Comparison of ENCODE assay signal across 1 cellular context in the genomic region with DNA sequence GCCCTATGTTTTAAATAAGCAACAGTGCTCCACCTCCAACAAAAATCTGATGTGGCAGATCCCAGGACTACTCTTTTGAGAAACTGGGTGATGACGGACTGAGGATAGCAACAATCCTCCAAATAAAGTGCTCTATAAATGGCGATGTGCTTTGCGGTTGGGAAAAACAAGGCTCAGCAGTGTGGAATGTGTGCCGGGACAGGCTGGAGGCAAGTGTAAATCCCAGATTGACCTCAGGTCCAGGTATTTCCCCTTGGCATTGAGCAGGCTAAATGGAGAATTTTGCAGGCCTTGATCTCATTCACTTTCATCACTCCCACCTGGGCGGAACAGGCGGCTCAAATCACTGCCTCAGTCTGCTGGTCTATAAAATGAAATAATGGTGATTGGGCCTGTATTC.
TF ChIP-seq lines count a peak whose summit lies in the region.

No MANE protein-coding gene starts in this region.

TF ChIP-seq in HepG2, 621 proteins besides CTCF, POLR2A, EP300 and RAD21 (continued from another document):
- TF ChIP-seq, protein P1, sequence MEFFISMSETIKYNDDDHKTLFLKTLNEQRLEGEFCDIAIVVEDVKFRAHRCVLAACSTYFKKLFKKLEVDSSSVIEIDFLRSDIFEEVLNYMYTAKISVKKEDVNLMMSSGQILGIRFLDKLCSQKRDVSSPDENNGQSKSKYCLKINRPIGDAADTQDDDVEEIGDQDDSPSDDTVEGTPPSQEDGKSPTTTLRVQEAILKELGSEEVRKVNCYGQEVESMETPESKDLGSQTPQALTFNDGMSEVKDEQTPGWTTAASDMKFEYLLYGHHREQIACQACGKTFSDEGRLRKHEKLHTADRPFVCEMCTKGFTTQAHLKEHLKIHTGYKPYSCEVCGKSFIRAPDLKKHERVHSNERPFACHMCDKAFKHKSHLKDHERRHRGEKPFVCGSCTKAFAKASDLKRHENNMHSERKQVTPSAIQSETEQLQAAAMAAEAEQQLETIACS (CRISPR knock-in tag; IDR thresholded peaks at IDR 0.05), result no peak
- TF ChIP-seq RXRB (CRISPR knock-in tag; IDR thresholded peaks at IDR 0.05; ENCODE audit: borderline replicate concordance) (peak; percentile 38; the same call in 1 of the 2 replicates), FOSL2 (CRISPR knock-in tag; IDR thresholded peaks at IDR 0.05) (0 out of 2 replicates have a peak, but pooled peaks have one; percentile 7), NCOA5 (CRISPR knock-in tag; IDR thresholded peaks at IDR 0.05) (no peak)
- TF ChIP-seq, protein P2, sequence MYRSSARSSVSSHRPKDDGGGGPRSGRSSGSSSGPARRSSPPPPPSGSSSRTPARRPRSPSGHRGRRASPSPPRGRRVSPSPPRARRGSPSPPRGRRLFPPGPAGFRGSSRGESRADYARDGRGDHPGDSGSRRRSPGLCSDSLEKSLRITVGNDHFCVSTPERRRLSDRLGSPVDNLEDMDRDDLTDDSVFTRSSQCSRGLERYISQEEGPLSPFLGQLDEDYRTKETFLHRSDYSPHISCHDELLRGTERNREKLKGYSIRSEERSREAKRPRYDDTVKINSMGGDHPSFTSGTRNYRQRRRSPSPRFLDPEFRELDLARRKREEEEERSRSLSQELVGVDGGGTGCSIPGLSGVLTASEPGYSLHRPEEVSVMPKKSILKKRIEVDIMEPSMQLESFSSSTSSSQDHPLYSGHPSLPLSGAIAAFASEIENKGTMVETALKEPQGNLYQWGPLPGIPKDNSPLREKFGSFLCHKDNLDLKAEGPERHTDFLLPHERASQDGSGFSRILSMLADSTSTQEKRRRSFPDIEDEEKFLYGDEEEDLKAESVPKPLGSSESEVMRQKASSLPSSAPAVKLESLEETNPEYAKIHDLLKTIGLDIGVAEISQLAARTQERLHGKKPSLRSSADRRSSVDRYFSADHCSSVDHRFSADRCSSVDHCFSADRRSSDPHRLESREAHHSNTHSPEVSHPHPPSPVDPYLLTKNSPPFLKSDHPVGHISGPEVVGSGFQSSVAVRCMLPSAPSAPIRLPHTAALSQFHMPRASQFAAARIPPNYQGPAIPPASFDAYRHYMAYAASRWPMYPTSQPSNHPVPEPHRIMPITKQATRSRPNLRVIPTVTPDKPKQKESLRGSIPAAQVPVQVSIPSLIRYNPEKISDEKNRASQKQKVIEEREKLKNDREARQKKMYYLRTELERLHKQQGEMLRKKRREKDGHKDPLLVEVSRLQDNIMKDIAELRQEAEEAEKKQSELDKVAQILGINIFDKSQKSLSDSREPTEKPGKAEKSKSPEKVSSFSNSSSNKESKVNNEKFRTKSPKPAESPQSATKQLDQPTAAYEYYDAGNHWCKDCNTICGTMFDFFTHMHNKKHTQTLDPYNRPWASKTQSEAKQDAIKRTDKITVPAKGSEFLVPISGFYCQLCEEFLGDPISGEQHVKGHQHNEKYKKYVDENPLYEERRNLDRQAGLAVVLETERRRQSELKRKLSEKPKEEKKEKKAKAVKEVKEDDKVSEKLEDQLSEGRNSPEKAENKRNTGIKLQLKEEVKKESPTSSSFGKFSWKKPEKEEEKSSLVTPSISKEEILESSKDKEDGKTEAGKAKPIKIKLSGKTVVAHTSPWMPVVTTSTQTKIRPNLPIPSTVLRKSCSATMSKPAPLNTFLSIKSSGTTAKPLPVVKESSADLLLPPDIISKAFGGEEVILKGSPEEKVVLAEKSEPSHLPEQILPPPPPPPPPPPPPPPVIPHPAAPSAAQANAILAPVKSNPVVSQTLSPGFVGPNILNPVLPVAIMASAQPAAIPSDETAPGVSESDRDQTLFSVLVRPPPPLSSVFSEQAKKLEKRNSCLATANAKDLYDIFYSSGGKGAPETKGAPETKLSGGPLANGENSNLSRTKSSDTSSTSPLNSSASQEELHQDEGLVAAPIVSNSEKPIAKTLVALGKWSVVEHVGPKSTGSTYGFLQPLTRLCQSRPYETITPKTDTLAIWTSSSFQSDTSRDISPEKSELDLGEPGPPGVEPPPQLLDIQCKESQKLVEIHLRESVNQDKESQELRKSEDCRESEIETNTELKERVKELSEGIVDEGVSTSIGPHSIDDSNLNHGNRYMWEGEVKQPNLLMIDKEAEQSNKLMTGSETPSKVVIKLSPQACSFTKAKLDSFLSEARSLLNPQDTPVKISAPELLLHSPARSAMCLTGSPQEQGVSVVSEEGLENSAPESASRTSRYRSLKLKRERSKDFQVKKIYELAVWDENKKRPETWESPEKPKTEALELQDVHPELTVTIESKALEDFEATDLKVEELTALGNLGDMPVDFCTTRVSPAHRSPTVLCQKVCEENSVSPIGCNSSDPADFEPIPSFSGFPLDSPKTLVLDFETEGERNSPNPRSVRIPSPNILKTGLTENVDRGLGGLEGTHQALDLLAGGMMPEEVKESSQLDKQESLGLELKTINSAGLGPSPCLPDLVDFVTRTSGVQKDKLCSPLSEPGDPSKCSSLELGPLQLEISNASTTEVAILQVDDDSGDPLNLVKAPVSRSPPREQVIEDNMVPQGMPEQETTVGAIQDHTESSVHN (CRISPR knock-in tag; IDR thresholded peaks at IDR 0.05), result no peak
